In genomic region chr12:6423267-6424007, GRCh38 we compare ENCODE assay signal across 8 cellular contexts. TPM values are rescaled to one million over a fixed set of nuclear protein-coding genes. Genes with fewer than 3 reads are reported as not detected.
DNase-seq lines count a peak whose midpoint lies in the region; ATAC-seq and TF ChIP-seq lines count a peak whose summit lies in the region.

No MANE protein-coding gene starts in this region.

- H3K9me3 ChIP-seq in CD4-positive, alpha-beta memory T cell (ENCODE audit: control insufficient read depth in 1 of 2, low read length in 2 of 2): no peaks in the 10 kb centered on the region
- H3K9me3 ChIP-seq in GM23248 (ENCODE audit: low read depth) (no peaks in the 10 kb centered on the region), cardiac muscle cell (ENCODE audit: low read depth) (no peaks in the 10 kb centered on the region)

- H3K79me2 ChIP-seq in GM23248 (ENCODE audit: insufficient read depth): no peaks in the 10 kb centered on the region

- no peaks in the 10 kb centered on the region for H3K27me3 ChIP-seq in CD4-positive, alpha-beta memory T cell (ENCODE audit: insufficient read depth, low read length)
- H3K27me3 ChIP-seq in GM23248 (replicated peaks; ENCODE audit: insufficient read depth) (no peaks in the 10 kb centered on the region), cardiac muscle cell (no peaks in the 10 kb centered on the region)

- peak; percentile 79 for TF ChIP-seq CTCF in cardiac muscle cell (IDR thresholded peaks at IDR 0.05; ENCODE audit: low read depth, low read length)

- H3K27ac Mint-ChIP-seq in CD4-positive, alpha-beta memory T cell: peak overlapping the region; percentile 68 to 90 (median 82)

- peak; percentile 83 to 86 (median 85) for DNase-seq in CD4-positive, alpha-beta memory T cell
- DNase-seq in GM23248: peak; percentile 98
- peak; percentile 95 for DNase-seq in NCI-H1694 treated with DMSO at 0.1 percent for 48 hours (lab: John Stamatoyannopoulos, UW)
- DNase-seq in SW480 (ENCODE audit: low spot score): peak; percentile 92
- DNase-seq in activated naive CD8-positive, alpha-beta T cell treated with anti-CD3 and anti-CD28 coated beads, Interleukin-2, amount 50 U/mL, for 16 hours (ENCODE audit: low read depth, low spot score): peak; percentile 61
- peak; percentile 89 to 97 for DNase-seq in cardiac muscle cell (ENCODE audit: low read depth in 1 of 2, low spot score in 1 of 2)
- peak; percentile 30 to 95 (median 70) for DNase-seq in posterior cingulate gyrus

- H3F3A ChIP-seq in GM23248 (ENCODE audit: insufficient read depth): peaks cover 5% of the 10 kb centered on the region; the same call in 1 of the 2 replicates

- ATAC-seq in HG02588 (IDR thresholded peaks at IDR 0.05; ENCODE audit: unreplicated experiment): no peak

- H3K27me3 Mint-ChIP-seq in CD4-positive, alpha-beta memory T cell: peaks cover 0 to 6% of the 10 kb centered on the region in 2 donors

- no peaks in the 10 kb centered on the region for H4K20me1 ChIP-seq in GM23248 (ENCODE audit: insufficient read depth)

- H3K9me3 Mint-ChIP-seq in CD4-positive, alpha-beta memory T cell: peaks cover 0 to 2% (median 0%) of the 10 kb centered on the region in 8 donors

- WGBS in GM23248 (ENCODE audit: low coverage in 1 of 2, low lambda C conversion rate in 2 of 2, missing lambda C conversion rate in 2 of 2), 2 experiments: 12 to 16% methylated on average over 9 of the region's 9 CpGs

- H3K4me3 Mint-ChIP-seq in CD4-positive, alpha-beta memory T cell: peak overlapping the region in 6 of 8 donors; percentile 12 to 56 (median 31)

- CTCF ChIA-PET in CD4-positive, alpha-beta memory T cell (lab: Charles Lee; ENCODE audit: partially characterized antibody): interaction anchor here (0.6 to 7.7 kb wide), 29 partner anchors 11 to 134 kb away, joined by 3 to 341 read pairs (median 5); partner anchors contain the start of genes CD27, GAPDH, MRPL51 and TAPBPL

- no peak overlapping the region for H3K4me2 ChIP-seq in GM23248 (ENCODE audit: unreplicated experiment)

- no peak overlapping the region for H3K4me3 ChIP-seq in CD4-positive, alpha-beta memory T cell (ENCODE audit: low read length in 2 of 2)
- H3K4me3 ChIP-seq in GM23248 (no peak overlapping the region), cardiac muscle cell (no peak overlapping the region)

- intact Hi-C loops in CD4-positive, alpha-beta memory T cell (cut with micrococcal nuclease): loop anchor here (1.0 to 10.0 kb wide), 9 partner anchors 42 to 361 kb away; partner anchors contain the start of genes CD4, IFFO1, MRPL51 and VAMP1
- intact Hi-C loops in posterior cingulate gyrus (cut with DNase I): loop anchor here (1.0 to 2.0 kb wide), 2 partner anchors 42 to 115 kb away; no protein-coding TSS in a partner anchor

- H3K27ac ChIP-seq in CD4-positive, alpha-beta memory T cell (ENCODE audit: low read depth, low read length): peak overlapping the region; percentile 8
- H3K27ac ChIP-seq in GM23248: no peak overlapping the region
- no peak overlapping the region for H3K27ac ChIP-seq in cardiac muscle cell

- peaks cover 42% of the 10 kb centered on the region for H3K4me1 ChIP-seq in CD4-positive, alpha-beta memory T cell (ENCODE audit: insufficient read depth, low read length)
- H3K4me1 ChIP-seq in GM23248 (ENCODE audit: insufficient read depth): no peaks in the 10 kb centered on the region
- H3K4me1 ChIP-seq in cardiac muscle cell (ENCODE audit: low read depth): no peaks in the 10 kb centered on the region

- no peaks in the 10 kb centered on the region for H3K9me2 ChIP-seq in GM23248 (ENCODE audit: insufficient read depth)

- H3K36me3 Mint-ChIP-seq in CD4-positive, alpha-beta memory T cell: peaks cover 0 to 2% of the 10 kb centered on the region in 2 donors

- no peaks in the 10 kb centered on the region for H3K36me3 ChIP-seq in CD4-positive, alpha-beta memory T cell (ENCODE audit: insufficient read depth, low read length)
- H3K36me3 ChIP-seq in GM23248 (ENCODE audit: low read depth): no peaks in the 10 kb centered on the region
- no peaks in the 10 kb centered on the region for H3K36me3 ChIP-seq in cardiac muscle cell

- H3K4me1 Mint-ChIP-seq in CD4-positive, alpha-beta memory T cell: peaks cover 28 to 38% (median 33%) of the 10 kb centered on the region in 4 donors

- H3K9ac ChIP-seq in GM23248: no peak overlapping the region

- in situ Hi-C loops in GM23248 (cut with MboI): no loop called here

- POLR2A ChIA-PET in CD4-positive, alpha-beta memory T cell (lab: Charles Lee; ENCODE audit: partially characterized antibody): interaction anchor here (1.0 to 8.2 kb wide), 16 partner anchors 11 to 116 kb away, joined by 3 to 284 read pairs (median 9); partner anchors contain the start of genes CD27, GAPDH, MRPL51 and TAPBPL

- no peak overlapping the region for H2AFZ ChIP-seq in GM23248

RNA-seq across cellular contexts. Expression of gene CD27, which starts 21.3 kb away (rescaled TPM):
- 100 to 1,000 TPM; 117 to 124 TPM for total RNA-seq in CD4-positive, alpha-beta memory T cell
- 100 to 1,000 TPM; 343 to 402 TPM for polyA plus RNA-seq in CD4-positive, alpha-beta memory T cell
- not detected in 2 replicates for total RNA-seq in GM23248 (2014; rRNA removed; shearing (Covaris generic))
- 0.28 and 0.32 TPM in 2 replicates for polyA plus RNA-seq in GM23248 (2016; fragmentation: Nextera tagmentation; extraction: Ambion mirVana)
- total RNA-seq in cardiac muscle cell: not detected in 2 replicates
- polyA plus RNA-seq in cardiac muscle cell: 0.32 and 0.35 TPM in 2 replicates

RNA-seq across cellular contexts. Expression of gene TAPBPL, which starts 28.4 kb away (rescaled TPM):
- total RNA-seq in CD4-positive, alpha-beta memory T cell: 10 to 100 TPM; 66.4 to 66.9 TPM
- 100 to 1,000 TPM; 102 to 116 TPM for polyA plus RNA-seq in CD4-positive, alpha-beta memory T cell
- 7.8 and 8.1 TPM in 2 replicates for total RNA-seq in GM23248 (2014; rRNA removed; shearing (Covaris generic))
- polyA plus RNA-seq in GM23248 (2016; fragmentation: Nextera tagmentation; extraction: Ambion mirVana) (9.2 and 9.4 TPM in 2 replicates), cardiac muscle cell (1.5 and 3.3 TPM in 2 replicates)
- total RNA-seq in cardiac muscle cell: 2.8 and 3.4 TPM in 2 replicates

RNA-seq across cellular contexts. Expression of gene LTBR, which starts 39.5 kb away (rescaled TPM):
- 1 to 10 TPM; 1.1 to 1.3 TPM for total RNA-seq in CD4-positive, alpha-beta memory T cell
- not detected for polyA plus RNA-seq in CD4-positive, alpha-beta memory T cell
- 147 TPM in 2 replicates for total RNA-seq in GM23248 (2014; rRNA removed; shearing (Covaris generic))
- polyA plus RNA-seq in GM23248 (2016; fragmentation: Nextera tagmentation; extraction: Ambion mirVana): 113 and 117 TPM in 2 replicates
- total RNA-seq in cardiac muscle cell: 2.2 and 4.1 TPM in 2 replicates
- polyA plus RNA-seq in cardiac muscle cell: 0.65 and 2.4 TPM in 2 replicates

RNA-seq across cellular contexts. Expression of gene VAMP1, which starts 47.0 kb away (rescaled TPM):
- 100 to 1,000 TPM in 1 of 2 experiments, 10 to 100 TPM in 1; 97.7 to 101 TPM for total RNA-seq in CD4-positive, alpha-beta memory T cell
- 10 to 100 TPM; 10.3 to 12.1 TPM for polyA plus RNA-seq in CD4-positive, alpha-beta memory T cell
- 5.0 and 17.3 TPM in 2 replicates for total RNA-seq in GM23248 (2014; rRNA removed; shearing (Covaris generic))
- polyA plus RNA-seq in GM23248 (2016; fragmentation: Nextera tagmentation; extraction: Ambion mirVana): 7.8 and 9.8 TPM in 2 replicates
- total RNA-seq in cardiac muscle cell: 15.1 and 17.7 TPM in 2 replicates
- polyA plus RNA-seq in cardiac muscle cell: 14.9 and 28.4 TPM in 2 replicates

RNA-seq across cellular contexts. Expression of gene SCNN1A, which starts 48.1 kb away (rescaled TPM):
- total RNA-seq in CD4-positive, alpha-beta memory T cell: 1 to 10 TPM in 1 of 2 experiments, under 1 TPM in 1; 0.67 to 1.3 TPM
- polyA plus RNA-seq in CD4-positive, alpha-beta memory T cell: under 1 TPM; 0.24 to 0.53 TPM
- 0.76 TPM in 1 of 2 replicates, not detected in the other for total RNA-seq in GM23248 (2014; rRNA removed; shearing (Covaris generic))
- polyA plus RNA-seq in GM23248 (2016; fragmentation: Nextera tagmentation; extraction: Ambion mirVana) (0.25 and 0.59 TPM in 2 replicates), cardiac muscle cell (not detected in 2 replicates)
- total RNA-seq in cardiac muscle cell: 0.25 and 0.66 TPM in 2 replicates

Comparison
In these comparisons a context has a peak if more than half of its experiments do, and no peak if none do; other contexts are left out.
1. RNA of gene CD27, which starts 21.3 kb away (total RNA-seq): 117 to 124 TPM in CD4-positive, alpha-beta memory T cell; not detected in GM23248 and not detected in cardiac muscle cell; every median in the first group is over 100 times any median in the second.
2. RNA of gene LTBR, which starts 39.5 kb away (total RNA-seq): 147 TPM in GM23248; 2.2 to 4.1 TPM in cardiac muscle cell and 1.1 to 1.3 TPM in CD4-positive, alpha-beta memory T cell; every median in the first group is over 10 times any median in the second.
3. Peak in every context shown above with its lines, with median percentiles within 50 percentile points of each other: DNase-seq.